In the genomic region with DNA sequence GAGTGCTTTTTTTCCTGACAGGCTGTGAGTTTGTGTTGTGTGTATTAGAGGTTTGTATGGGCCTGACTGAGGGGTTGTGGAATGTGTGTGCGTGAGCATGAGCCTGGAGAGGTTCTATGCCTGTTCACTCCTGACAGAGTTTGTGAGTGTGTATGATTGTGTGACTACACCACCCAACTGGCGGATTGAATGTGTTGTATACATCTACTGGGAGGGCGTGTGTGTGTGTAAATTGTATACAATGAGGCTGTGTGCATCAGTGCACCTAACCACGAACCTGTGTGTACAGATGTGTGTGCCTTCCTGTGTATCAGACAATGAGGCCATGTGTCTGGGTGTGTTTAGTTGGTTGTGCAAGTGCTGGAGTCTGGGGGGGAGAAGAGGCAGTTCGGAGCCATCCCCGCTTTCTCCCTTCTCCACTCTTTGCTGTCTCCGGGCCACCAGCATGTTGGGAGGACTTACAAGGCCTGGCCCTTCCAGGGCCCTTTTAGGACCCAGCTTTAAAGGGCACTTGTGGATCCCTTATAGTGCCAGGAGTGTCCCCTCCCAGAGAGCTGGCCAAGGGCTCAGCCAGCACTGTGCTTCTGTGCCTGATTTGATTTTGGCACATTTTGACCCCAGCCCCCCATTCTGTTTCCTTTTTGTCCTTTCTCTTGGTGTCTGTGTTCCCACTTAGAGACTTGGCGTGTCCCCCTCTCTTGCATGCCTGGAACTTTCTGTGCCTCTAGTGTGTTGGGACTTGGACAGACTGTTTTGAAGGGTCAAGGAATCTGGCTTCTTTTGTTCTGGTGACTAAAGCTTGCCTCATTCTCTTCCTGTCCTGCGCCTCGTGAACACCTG, we compare ENCODE assay signal across 8 cellular contexts. TPM values are rescaled to one million over a fixed set of nuclear protein-coding genes. Genes with fewer than 3 reads are reported as not detected.
A peak's percentile ranks its signal among the peaks of the same experiment; 100 is the strongest.
DNase-seq lines count a peak whose midpoint lies in the region; ATAC-seq and TF ChIP-seq lines count a peak whose summit lies in the region.

No MANE protein-coding gene starts in this region.

- no peaks in the 10 kb centered on the region for H3K36me3 ChIP-seq in Karpas-422 (ENCODE audit: insufficient read depth, low read length)

- H3K27me3 ChIP-seq in Karpas-422 (ENCODE audit: low read length), result no peaks in the 10 kb centered on the region

- H3K9me3 ChIP-seq in Karpas-422 (ENCODE audit: low read length), result no peaks in the 10 kb centered on the region

- no peaks in the 10 kb centered on the region for H3K9me2 ChIP-seq in Karpas-422 (replicated peaks; ENCODE audit: insufficient read depth, low read length)

- no peaks in the 10 kb centered on the region for H3K79me2 ChIP-seq in Karpas-422 (ENCODE audit: low read length)

- no peak overlapping the region for H3K9ac ChIP-seq in Karpas-422 (ENCODE audit: low read length)

- no peak overlapping the region for H2AFZ ChIP-seq in Karpas-422 (ENCODE audit: low read length)

- H3K36me3 Mint-ChIP-seq in activated B cell treated with CpG ODN at 0.5 μM for 24 hours (ENCODE audit: low read depth) (no peaks in the 10 kb centered on the region), glutamatergic neuron (ENCODE audit: unreplicated experiment) (no peaks in the 10 kb centered on the region), progenitor cell of endocrine pancreas (ENCODE audit: insufficient read depth) (peaks cover 5% of the 10 kb centered on the region)

- H3K4me1 ChIP-seq in Karpas-422 (ENCODE audit: low read length), result no peaks in the 10 kb centered on the region

- CTCF ChIA-PET in activated B cell treated with CpG ODN at 0.5 μM for 24 hours (lab: Charles Lee), result interaction anchor here (1.2 kb wide), 1 partner anchor 7 kb away, joined by 3 read pairs; no protein-coding TSS in a partner anchor

- H3K27ac ChIP-seq in Karpas-422 (ENCODE audit: low read length), result no peak overlapping the region

- ATAC-seq in activated B cell treated with CpG ODN at 0.5 μM for 24 hours (ENCODE audit: low read depth), result no peak
- no peak for ATAC-seq in activated CD4-positive, CD25-positive, alpha-beta regulatory T cell treated with anti-CD3 and anti-CD28 coated beads, Interleukin-2, amount 50 U/mL, for 24 hours

- H3K4me3 Mint-ChIP-seq in activated B cell treated with CpG ODN at 0.5 μM for 24 hours, result peak overlapping the region; percentile 77
- H3K4me3 Mint-ChIP-seq in glutamatergic neuron (ENCODE audit: unreplicated experiment), result peak overlapping the region; percentile 60
- H3K4me3 Mint-ChIP-seq in progenitor cell of endocrine pancreas (ENCODE audit: low read depth), result peak overlapping the region; percentile 94

- TF ChIP-seq CTCF in activated B cell treated with CpG ODN at 0.5 μM for 24 hours (IDR thresholded peaks at IDR 0.05) (no peak), glutamatergic neuron (IDR thresholded peaks at IDR 0.05; ENCODE audit: partially characterized antibody, unreplicated experiment) (no peak), progenitor cell of endocrine pancreas (IDR thresholded peaks at IDR 0.05; ENCODE audit: unreplicated experiment) (no peak)

- H3K27me3 Mint-ChIP-seq in activated B cell treated with CpG ODN at 0.5 μM for 24 hours (peaks cover 34% of the 10 kb centered on the region), glutamatergic neuron (ENCODE audit: unreplicated experiment) (peaks cover 17% of the 10 kb centered on the region), progenitor cell of endocrine pancreas (no peaks in the 10 kb centered on the region)

- H3K27ac Mint-ChIP-seq in activated B cell treated with CpG ODN at 0.5 μM for 24 hours (no peak overlapping the region), glutamatergic neuron (ENCODE audit: unreplicated experiment) (no peak overlapping the region), progenitor cell of endocrine pancreas (peak overlapping the region; percentile 97)

- H4K20me1 ChIP-seq in Karpas-422 (ENCODE audit: insufficient read depth, low read depth, low read length), result no peaks in the 10 kb centered on the region

- no peak overlapping the region for H3K4me3 ChIP-seq in Karpas-422 (ENCODE audit: low read length)

- DNase-seq in NCI-H82 (lab: John Stamatoyannopoulos, UW) (peak; percentile 12), NCI-H82 treated with DMSO at 0.1 percent for 48 hours (lab: John Stamatoyannopoulos, UW; ENCODE audit: unreplicated experiment) (no peak), activated B cell treated with CpG ODN at 0.5 μM for 24 hours (no peak), glutamatergic neuron (no peak), progenitor cell of endocrine pancreas (ENCODE audit: low spot score, unreplicated experiment) (no peak), NCI-H2081 (lab: John Stamatoyannopoulos, UW) (no peak), Karpas-422 (no peak)

- H3K4me1 Mint-ChIP-seq in activated B cell treated with CpG ODN at 0.5 μM for 24 hours, result peaks cover 17% of the 10 kb centered on the region
- no peaks in the 10 kb centered on the region for H3K4me1 Mint-ChIP-seq in glutamatergic neuron (ENCODE audit: low read depth, unreplicated experiment)
- H3K4me1 Mint-ChIP-seq in progenitor cell of endocrine pancreas (ENCODE audit: low read depth), result peaks cover 31% of the 10 kb centered on the region

- intact Hi-C loops in activated B cell treated with CpG ODN at 0.5 μM for 24 hours (cut with micrococcal nuclease), result no loop called here

- POLR2A ChIA-PET in activated B cell treated with CpG ODN at 0.5 μM for 24 hours (lab: Charles Lee), result no interaction called here

- H3K4me2 ChIP-seq in Karpas-422 (ENCODE audit: low read depth, low read length, poor library complexity, severe bottlenecking), result no peak overlapping the region

- H3K9me3 Mint-ChIP-seq in activated B cell treated with CpG ODN at 0.5 μM for 24 hours (no peaks in the 10 kb centered on the region), glutamatergic neuron (ENCODE audit: unreplicated experiment) (peaks cover 10% of the 10 kb centered on the region), progenitor cell of endocrine pancreas (ENCODE audit: low read depth) (peaks cover 2% of the 10 kb centered on the region)

RNA-seq across cellular contexts. Expression of a gene that starts 1.3 kb away (rescaled TPM):
- total RNA-seq in activated B cell treated with CpG ODN at 0.5 μM for 24 hours, result not detected in 2 replicates
- total RNA-seq in glutamatergic neuron (ENCODE audit: unreplicated experiment), result 6.6 TPM
- 53.3 and 55.3 TPM in 2 replicates for total RNA-seq in progenitor cell of endocrine pancreas
- not detected in 2 replicates for total RNA-seq in Karpas-422 (2014; rRNA removed; shearing (Covaris generic); ENCODE audit: low replicate concordance)
